8 cellular contexts compared by ENCODE assay signal in the genomic region with DNA sequence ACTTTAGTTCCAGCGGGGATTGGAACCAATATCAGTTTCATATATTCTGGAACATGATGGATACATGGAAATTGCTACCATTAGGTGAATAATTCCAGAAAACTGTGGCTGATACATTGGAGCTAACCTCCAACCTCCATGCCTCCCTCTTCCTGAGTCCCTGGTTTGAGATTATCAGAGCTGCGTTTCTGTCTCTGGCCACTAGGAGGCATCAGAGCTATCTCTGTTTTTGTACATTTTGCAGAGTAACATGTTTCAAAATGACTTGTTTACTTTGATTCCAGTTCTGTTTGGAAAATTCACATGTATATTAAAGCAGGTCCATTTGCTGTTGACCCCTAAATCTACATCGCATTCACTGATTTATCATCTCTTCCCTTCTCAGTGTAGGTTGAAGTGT. TPM values are rescaled to one million over a fixed set of nuclear protein-coding genes. Genes with fewer than 3 reads are reported as not detected.
DNase-seq lines count a peak whose midpoint lies in the region; ATAC-seq and TF ChIP-seq lines count a peak whose summit lies in the region.

No MANE protein-coding gene starts in this region.

- TF ChIP-seq CTCF in BE2C (IDR thresholded peaks at IDR 0.05; ENCODE audit: low read depth, low read length): peak; percentile 68
- peak; percentile 65 for TF ChIP-seq CTCF in GM13976 (IDR thresholded peaks at IDR 0.05; ENCODE audit: borderline replicate concordance, control extremely low read depth, extremely low read depth, insufficient read depth, missing control alignments)

- intact Hi-C loops in activated naive CD4-positive, alpha-beta T cell treated with anti-CD3 and anti-CD28 coated beads for 36 hours (cut with micrococcal nuclease): loop anchor here (1.0 kb wide), 1 partner anchor 242 kb away; no protein-coding TSS in a partner anchor

- H3K9me3 Mint-ChIP-seq in activated naive CD4-positive, alpha-beta T cell treated with anti-CD3 and anti-CD28 coated beads for 36 hours: no peaks in the 10 kb centered on the region

- H3K9me3 ChIP-seq in BE2C: no peaks in the 10 kb centered on the region

- no peak overlapping the region for H3K4me3 Mint-ChIP-seq in activated naive CD4-positive, alpha-beta T cell treated with anti-CD3 and anti-CD28 coated beads for 36 hours

- no peak overlapping the region for H3K27ac Mint-ChIP-seq in activated naive CD4-positive, alpha-beta T cell treated with anti-CD3 and anti-CD28 coated beads for 36 hours

- no peaks in the 10 kb centered on the region for H3K27me3 ChIP-seq in BE2C

- no peaks in the 10 kb centered on the region for H3K36me3 Mint-ChIP-seq in activated naive CD4-positive, alpha-beta T cell treated with anti-CD3 and anti-CD28 coated beads for 36 hours (ENCODE audit: low read depth)

- CTCF ChIA-PET in activated naive CD4-positive, alpha-beta T cell treated with anti-CD3 and anti-CD28 coated beads for 36 hours (lab: Charles Lee): interaction anchor here (0.7 to 2.3 kb wide), 8 partner anchors 9 to 425 kb away, joined by 3 to 18 read pairs (median 4); no protein-coding TSS in a partner anchor

- H3K4me1 ChIP-seq in BE2C: no peaks in the 10 kb centered on the region

- no peaks in the 10 kb centered on the region for H3K4me1 Mint-ChIP-seq in activated naive CD4-positive, alpha-beta T cell treated with anti-CD3 and anti-CD28 coated beads for 36 hours (ENCODE audit: low read depth)

- no peaks in the 10 kb centered on the region for H3K36me3 ChIP-seq in BE2C

- no peaks in the 10 kb centered on the region for H3K27me3 Mint-ChIP-seq in activated naive CD4-positive, alpha-beta T cell treated with anti-CD3 and anti-CD28 coated beads for 36 hours (ENCODE audit: low read depth)

- in situ Hi-C loops in GM13976 (cut with MboI; ENCODE audit: low sequenced_read_pairs, unreplicated experiment): no loop called here

- peak; percentile 8 for DNase-seq in BE2C
- DNase-seq in GM13976 (ENCODE audit: low spot score): peak; percentile 34
- peak; percentile 1 for DNase-seq in NCI-H1105 treated with DMSO at 0.1 percent for 48 hours (lab: John Stamatoyannopoulos, UW)
- DNase-seq in activated naive CD4-positive, alpha-beta T cell treated with anti-CD3 and anti-CD28 coated beads for 36 hours: peak; percentile 53
- DNase-seq in iPS-NIHi11 (ENCODE audit: low spot score): peak; percentile 23
- peak; percentile 51 for DNase-seq in stimulated activated CD8-positive, alpha-beta memory T cell treated with anti-CD3 and anti-CD28 coated beads, Interleukin-4, amount 100 ng/mL, for 48 hours
- DNase-seq in NCI-H774 (lab: John Stamatoyannopoulos, UW): no peak

- ATAC-seq in HG03521 (IDR thresholded peaks at IDR 0.05; ENCODE audit: unreplicated experiment): no peak

- no peak overlapping the region for H3K4me3 ChIP-seq in BE2C (ENCODE audit: low read depth, low read length)

RNA-seq across cellular contexts. Expression of a gene that starts 2.4 kb away (rescaled TPM):
- polyA plus RNA-seq in BE2C (2012; ENCODE audit: insufficient read depth, insufficient read length, low read depth): 0.56 TPM
- under 1 TPM in 1 of 2 experiments, not detected in 1; 0.21 TPM for total RNA-seq in activated naive CD4-positive, alpha-beta T cell treated with anti-CD3 and anti-CD28 coated beads for 36 hours
